2 cellular contexts compared by ENCODE assay signal in genomic region chr1:997728-998050, GRCh38.
TF ChIP-seq lines count a peak whose summit lies in the region.

No MANE protein-coding gene starts in this region.

TF ChIP-seq in SK-N-SH, 30 proteins besides CTCF, POLR2A, EP300 and RAD21 (continued from another document):
- TF ChIP-seq TEAD4 (IDR thresholded peaks at IDR 0.05; ENCODE audit: borderline replicate concordance, insufficient read depth) (no peak), FOSL2 (IDR thresholded peaks at IDR 0.05; ENCODE audit: borderline replicate concordance, low read depth) (no peak), GATA2 (CRISPR knock-in tag; IDR thresholded peaks at IDR 0.05) (no peak), MXI1 (IDR thresholded peaks at IDR 0.05; ENCODE audit: low read depth, low read length) (no peak), SIN3A (IDR thresholded peaks at IDR 0.05; ENCODE audit: borderline replicate concordance, low read depth, low read length) (no peak), YY1 (IDR thresholded peaks at IDR 0.05; ENCODE audit: low read depth) (no peak), TAF1 (IDR thresholded peaks at IDR 0.05; ENCODE audit: borderline replicate concordance, low read depth, low read length) (no peak), MEF2A (IDR thresholded peaks at IDR 0.05; ENCODE audit: borderline replicate concordance, low read depth) (no peak), FOXJ3 (CRISPR knock-in tag; IDR thresholded peaks at IDR 0.05) (no peak), ELF1 (IDR thresholded peaks at IDR 0.05) (no peak)
- TF ChIP-seq, protein P1, sequence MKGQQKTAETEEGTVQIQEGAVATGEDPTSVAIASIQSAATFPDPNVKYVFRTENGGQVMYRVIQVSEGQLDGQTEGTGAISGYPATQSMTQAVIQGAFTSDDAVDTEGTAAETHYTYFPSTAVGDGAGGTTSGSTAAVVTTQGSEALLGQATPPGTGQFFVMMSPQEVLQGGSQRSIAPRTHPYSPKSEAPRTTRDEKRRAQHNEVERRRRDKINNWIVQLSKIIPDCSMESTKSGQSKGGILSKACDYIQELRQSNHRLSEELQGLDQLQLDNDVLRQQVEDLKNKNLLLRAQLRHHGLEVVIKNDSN (IDR thresholded peaks at IDR 0.05; ENCODE audit: borderline replicate concordance, low read depth): no peak
TF ChIP-seq in SK-N-SH: peak in this region for 0.

TF ChIP-seq in SK-N-SH treated with all-trans-retinoic acid at 6 μM for 48 hours, 23 proteins besides CTCF, POLR2A, EP300 and RAD21:
- TF ChIP-seq, protein P2, sequence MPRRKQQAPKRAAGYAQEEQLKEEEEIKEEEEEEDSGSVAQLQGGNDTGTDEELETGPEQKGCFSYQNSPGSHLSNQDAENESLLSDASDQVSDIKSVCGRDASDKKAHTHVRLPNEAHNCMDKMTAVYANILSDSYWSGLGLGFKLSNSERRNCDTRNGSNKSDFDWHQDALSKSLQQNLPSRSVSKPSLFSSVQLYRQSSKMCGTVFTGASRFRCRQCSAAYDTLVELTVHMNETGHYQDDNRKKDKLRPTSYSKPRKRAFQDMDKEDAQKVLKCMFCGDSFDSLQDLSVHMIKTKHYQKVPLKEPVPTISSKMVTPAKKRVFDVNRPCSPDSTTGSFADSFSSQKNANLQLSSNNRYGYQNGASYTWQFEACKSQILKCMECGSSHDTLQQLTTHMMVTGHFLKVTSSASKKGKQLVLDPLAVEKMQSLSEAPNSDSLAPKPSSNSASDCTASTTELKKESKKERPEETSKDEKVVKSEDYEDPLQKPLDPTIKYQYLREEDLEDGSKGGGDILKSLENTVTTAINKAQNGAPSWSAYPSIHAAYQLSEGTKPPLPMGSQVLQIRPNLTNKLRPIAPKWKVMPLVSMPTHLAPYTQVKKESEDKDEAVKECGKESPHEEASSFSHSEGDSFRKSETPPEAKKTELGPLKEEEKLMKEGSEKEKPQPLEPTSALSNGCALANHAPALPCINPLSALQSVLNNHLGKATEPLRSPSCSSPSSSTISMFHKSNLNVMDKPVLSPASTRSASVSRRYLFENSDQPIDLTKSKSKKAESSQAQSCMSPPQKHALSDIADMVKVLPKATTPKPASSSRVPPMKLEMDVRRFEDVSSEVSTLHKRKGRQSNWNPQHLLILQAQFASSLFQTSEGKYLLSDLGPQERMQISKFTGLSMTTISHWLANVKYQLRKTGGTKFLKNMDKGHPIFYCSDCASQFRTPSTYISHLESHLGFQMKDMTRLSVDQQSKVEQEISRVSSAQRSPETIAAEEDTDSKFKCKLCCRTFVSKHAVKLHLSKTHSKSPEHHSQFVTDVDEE (CRISPR knock-in tag; IDR thresholded peaks at IDR 0.05): no peak
- TF ChIP-seq ZFP30 (CRISPR knock-in tag; IDR thresholded peaks at IDR 0.05): no peak
- TF ChIP-seq BACH2 (CRISPR knock-in tag; IDR thresholded peaks at IDR 0.05; ENCODE audit: borderline replicate concordance): no peak
- no peak for TF ChIP-seq ZC3H10 (CRISPR knock-in tag; IDR thresholded peaks at IDR 0.05)
- no peak for TF ChIP-seq OSR1 (CRISPR knock-in tag; IDR thresholded peaks at IDR 0.05)
- TF ChIP-seq SNAI2 (CRISPR knock-in tag; IDR thresholded peaks at IDR 0.05): no peak
- TF ChIP-seq ZNF565 (CRISPR knock-in tag; conservative IDR thresholded peaks at IDR 0.05; ENCODE audit: low read depth): no peak
- TF ChIP-seq ISL1 (CRISPR knock-in tag; IDR thresholded peaks at IDR 0.05): no peak
- TF ChIP-seq, protein P3, sequence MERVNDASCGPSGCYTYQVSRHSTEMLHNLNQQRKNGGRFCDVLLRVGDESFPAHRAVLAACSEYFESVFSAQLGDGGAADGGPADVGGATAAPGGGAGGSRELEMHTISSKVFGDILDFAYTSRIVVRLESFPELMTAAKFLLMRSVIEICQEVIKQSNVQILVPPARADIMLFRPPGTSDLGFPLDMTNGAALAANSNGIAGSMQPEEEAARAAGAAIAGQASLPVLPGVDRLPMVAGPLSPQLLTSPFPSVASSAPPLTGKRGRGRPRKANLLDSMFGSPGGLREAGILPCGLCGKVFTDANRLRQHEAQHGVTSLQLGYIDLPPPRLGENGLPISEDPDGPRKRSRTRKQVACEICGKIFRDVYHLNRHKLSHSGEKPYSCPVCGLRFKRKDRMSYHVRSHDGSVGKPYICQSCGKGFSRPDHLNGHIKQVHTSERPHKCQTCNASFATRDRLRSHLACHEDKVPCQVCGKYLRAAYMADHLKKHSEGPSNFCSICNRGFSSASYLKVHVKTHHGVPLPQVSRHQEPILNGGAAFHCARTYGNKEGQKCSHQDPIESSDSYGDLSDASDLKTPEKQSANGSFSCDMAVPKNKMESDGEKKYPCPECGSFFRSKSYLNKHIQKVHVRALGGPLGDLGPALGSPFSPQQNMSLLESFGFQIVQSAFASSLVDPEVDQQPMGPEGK (CRISPR knock-in tag; IDR thresholded peaks at IDR 0.05; ENCODE audit: borderline replicate concordance): no peak
